In genomic region chr18:9802175-9802747, GRCh38 we compare ENCODE assay signal across 22 cellular contexts.
"Had no signal": no experiment of that assay in that cellular context is flagged by ENCODE, and none has a peak within 500 bp of the region (broad histone marks: within the 10 kb centered on the region; RNA-seq: fewer than 3 reads in every experiment).

No MANE protein-coding gene starts in this region.

- H3K4me3 Mint-ChIP-seq: activated CD4-positive, alpha-beta T cell treated with anti-CD3 and anti-CD28 coated beads, Interleukin-2, amount 10 ng/mL, durations not matched to agents 7 days and 5 days; activated naive CD8-positive, alpha-beta T cell; activated T-cell treated with anti-CD3 and anti-CD28 coated beads, Interleukin-2, amount 50 U/mL, for 72 hours; dendritic cell treated with granulocyte-macrophage colony-stimulating factor and Interleukin-4, amounts not matched to agents 40 ng/mL and 50 ng/mL, for 4 days; effector memory CD8-positive, alpha-beta T cell; naive thymus-derived CD4-positive, alpha-beta T cell; stimulated activated memory B cell treated with anti-CD40 and anti-IgM and Interleukin-4, amounts not matched to agents 10 μg/mL and 1 μg/mL and 100 μg/mL, for 72 hours; T-helper 2 cell treated with Interferon-gamma antibody and Interleukin-4, amounts not matched to agents 5 μg/mL and 100 μg/mL, for 36 hours had no signal

- H3K27ac Mint-ChIP-seq: activated CD4-positive, alpha-beta T cell treated with anti-CD3 and anti-CD28 coated beads, Interleukin-2, amount 10 ng/mL, durations not matched to agents 7 days and 5 days; activated naive CD8-positive, alpha-beta T cell; effector memory CD8-positive, alpha-beta T cell; naive thymus-derived CD4-positive, alpha-beta T cell; stimulated activated memory B cell treated with anti-CD40 and anti-IgM and Interleukin-4, amounts not matched to agents 10 μg/mL and 1 μg/mL and 100 μg/mL, for 72 hours; T-helper 2 cell treated with Interferon-gamma antibody and Interleukin-4, amounts not matched to agents 5 μg/mL and 100 μg/mL, for 36 hours had no signal

- H3K4me1 Mint-ChIP-seq: activated CD4-positive, alpha-beta T cell treated with anti-CD3 and anti-CD28 coated beads, Interleukin-2, amount 10 ng/mL, durations not matched to agents 7 days and 5 days had no signal

- H3K9me3 Mint-ChIP-seq: activated CD4-positive, alpha-beta T cell treated with anti-CD3 and anti-CD28 coated beads, Interleukin-2, amount 10 ng/mL, durations not matched to agents 7 days and 5 days; activated T-cell treated with anti-CD3 and anti-CD28 coated beads, Interleukin-2, amount 50 U/mL, for 72 hours; dendritic cell treated with granulocyte-macrophage colony-stimulating factor and Interleukin-4, amounts not matched to agents 40 ng/mL and 50 ng/mL, for 4 days; stimulated activated memory B cell treated with anti-CD40 and anti-IgM and Interleukin-4, amounts not matched to agents 10 μg/mL and 1 μg/mL and 100 μg/mL, for 72 hours; T-helper 2 cell treated with Interferon-gamma antibody and Interleukin-4, amounts not matched to agents 5 μg/mL and 100 μg/mL, for 36 hours had no signal

- H3K9me3 ChIP-seq: gastrocnemius medialis, mucosa of descending colon, psoas muscle, tibial nerve, uterus had no signal

- H3K27me3 ChIP-seq: gastrocnemius medialis, tibial nerve, uterus had no signal

- H3K36me3 Mint-ChIP-seq: activated naive CD8-positive, alpha-beta T cell had no signal

- H3K27me3 Mint-ChIP-seq: dendritic cell treated with granulocyte-macrophage colony-stimulating factor and Interleukin-4, amounts not matched to agents 40 ng/mL and 50 ng/mL, for 4 days; stimulated activated memory B cell treated with anti-CD40 and anti-IgM and Interleukin-4, amounts not matched to agents 10 μg/mL and 1 μg/mL and 100 μg/mL, for 72 hours had no signal

- DNase-seq: activated CD4-positive, alpha-beta T cell treated with anti-CD3 and anti-CD28 coated beads, Interleukin-2, amount 10 ng/mL, durations not matched to agents 7 days and 5 days; activated CD4-positive, CD25-positive, alpha-beta regulatory T cell; activated CD8-positive, alpha-beta memory T cell treated with anti-CD3 and anti-CD28 coated beads, Interleukin-2, amount 50 U/mL, for 48 hours; activated gamma-delta T cell; activated T-cell treated with anti-CD3 and anti-CD28 coated beads, Interleukin-2, amount 50 U/mL, for 72 hours; cerebellar nuclear complex; effector memory CD8-positive, alpha-beta T cell; gastrocnemius medialis; islet precursor cell; mucosa of descending colon; naive thymus-derived CD4-positive, alpha-beta T cell; nucleus accumbens; psoas muscle; stimulated activated CD4-positive, alpha-beta T cell treated with anti-CD3 and anti-CD28 coated beads, Interleukin-12 subunit alpha, Interleukin-12 subunit beta, amount 100 ng/mL, for 4 hours; stimulated activated CD4-positive, alpha-beta T cell treated with anti-CD3 and anti-CD28 coated beads, Interleukin-2, amount 100 ng/mL, for 24 hours; uterus had no signal

- H3K27ac ChIP-seq: epithelial cell of prostate, gastrocnemius medialis, psoas muscle, uterus had no signal

- H3K4me3 ChIP-seq: gastrocnemius medialis, mucosa of descending colon, psoas muscle, tibial nerve, uterus had no signal

- H3K4me1 ChIP-seq: uterus had no signal

- H3K36me3 ChIP-seq: gastrocnemius medialis, tibial nerve, uterus had no signal
